22 cellular contexts compared by ENCODE assay signal in genomic region chr10:33109384-33109783, GRCh38.
DNase-seq lines count a peak whose midpoint lies in the region; ATAC-seq and TF ChIP-seq lines count a peak whose summit lies in the region.
"Had no signal": no experiment of that assay in that cellular context is flagged by ENCODE, and none has a peak within 500 bp of the region (broad histone marks: within the 10 kb centered on the region; RNA-seq: fewer than 3 reads in every experiment).

No MANE protein-coding gene starts in this region.

- peak overlapping the region; percentile 49; the same call in 1 of the 2 replicates for H3K18ac ChIP-seq in IMR-90 (ENCODE audit: low read depth, low read length)

- H3K4me1 ChIP-seq in heart right ventricle (peaks cover 0 to 50% (median 25%) of the 10 kb centered on the region in 9 donors), right atrium auricular region (peaks cover 0 to 18% of the 10 kb centered on the region in 2 donors), IMR-90 (ENCODE audit: control insufficient read depth, insufficient read depth, low read length) (peaks cover 3% of the 10 kb centered on the region)
- peaks cover 64% of the 10 kb centered on the region for H3K4me1 ChIP-seq in effector memory CD4-positive, alpha-beta T cell (ENCODE audit: control insufficient read depth, insufficient read depth, low read length, poor library complexity, severe bottlenecking)
- H3K4me1 ChIP-seq: body of pancreas, pancreas, stomach had no signal

- POLR2A ChIA-PET in IMR-90 (lab: Charles Lee; ENCODE audit: unreplicated experiment), result no interaction called here

- H2BK120ac ChIP-seq in IMR-90 (ENCODE audit: low read depth, low read length), result no peak overlapping the region

- H3K9me1 ChIP-seq in IMR-90 (ENCODE audit: insufficient read depth, low read length), result peaks cover 2% of the 10 kb centered on the region; the same call in 1 of the 2 replicates

- H3K23ac ChIP-seq in IMR-90 (ENCODE audit: low read depth, low read length), result no peak overlapping the region

- no TSS peak for BruUV-seq in IMR-90 (replicated peaks; lab: Mats Ljungman, UMichigan)

- DNase-seq in heart right ventricle (no peak), right atrium auricular region (ENCODE audit: low spot score) (no peak), IMR-90 (no peak), NCI-H187 treated with DMSO at 0.1 percent for 48 hours (lab: John Stamatoyannopoulos, UW) (no peak), NCI-H82 treated with DMSO at 0.1 percent for 48 hours (lab: John Stamatoyannopoulos, UW; ENCODE audit: unreplicated experiment) (no peak)
- DNase-seq in effector memory CD4-positive, alpha-beta T cell, result no peak
- DNase-seq: activated CD4-positive, alpha-beta T cell treated with anti-CD3 and anti-CD28 coated beads for 1 hour; body of pancreas; foreskin keratinocyte; NCI-H1105 treated with DMSO at 0.1 percent for 48 hours; NCI-H2081; NCI-H226; pancreas; right cardiac atrium; SHP77 treated with DMSO at 0.1 percent for 48 hours; stimulated activated CD4-positive, alpha-beta T cell treated with anti-CD3 and anti-CD28 coated beads, Interleukin-4, amount 100 ng/mL, for 4 hours; stomach; SW 1271; tibial artery had no signal

- no peak overlapping the region for H3K56ac ChIP-seq in IMR-90 (ENCODE audit: extremely low read depth, insufficient read depth, low read length)

- H4K20me1 ChIP-seq in IMR-90 (ENCODE audit: insufficient read depth, low read length), result no peaks in the 10 kb centered on the region

- no peak for ATAC-seq in heart right ventricle
- no peak for ATAC-seq in IMR-90 (ENCODE audit: low read depth)
- no peak for ATAC-seq in stimulated activated memory B cell treated with anti-CD40 and anti-IgM and Interleukin-4, amounts not matched to agents 10 μg/mL and 1 μg/mL and 100 μg/mL, for 72 hours
- ATAC-seq: body of pancreas, esophagus mucosa, foreskin keratinocyte, pancreas, right cardiac atrium had no signal

- no peak for TF ChIP-seq POLR2A in IMR-90 (IDR thresholded peaks at IDR 0.05; ENCODE audit: low read depth, low read length)

- in situ Hi-C loops in IMR-90 (cut with MboI; ENCODE audit: low sequenced_read_pairs), result no loop called here

- peaks cover 0 to 10% (median 0%) of the 10 kb centered on the region in 7 donors for H3K27me3 ChIP-seq in heart right ventricle
- H3K27me3 ChIP-seq in right atrium auricular region, result no peaks in the 10 kb centered on the region
- H3K27me3 ChIP-seq in IMR-90 (ENCODE audit: control insufficient read depth, insufficient read depth, low read length), result no peaks in the 10 kb centered on the region
- no peaks in the 10 kb centered on the region for H3K27me3 ChIP-seq in effector memory CD4-positive, alpha-beta T cell (replicated peaks; ENCODE audit: control insufficient read depth, insufficient read depth, low read length, poor library complexity, severe bottlenecking)
- H3K27me3 ChIP-seq: body of pancreas, foreskin keratinocyte, hepatocyte, pancreas, stomach, tibial artery had no signal

- H2AK5ac ChIP-seq in IMR-90 (ENCODE audit: low read depth, low read length), result no peak overlapping the region

- H3K9ac ChIP-seq in IMR-90 (ENCODE audit: low read depth, low read length), result no peak overlapping the region

- H3K79me1 ChIP-seq in IMR-90 (ENCODE audit: low read depth in 1 of 2, low read length in 2 of 2), result no peaks in the 10 kb centered on the region

- H3K4me1 Mint-ChIP-seq in stimulated activated memory B cell treated with anti-CD40 and anti-IgM and Interleukin-4, amounts not matched to agents 10 μg/mL and 1 μg/mL and 100 μg/mL, for 72 hours, result peaks cover 56% of the 10 kb centered on the region

- H2AFZ ChIP-seq in IMR-90 (replicated peaks; ENCODE audit: low read length, poor library complexity), result no peak overlapping the region
- H2AFZ ChIP-seq: hepatocyte had no signal

- no peak overlapping the region for H4K5ac ChIP-seq in IMR-90 (ENCODE audit: low read depth, low read length)

- peak overlapping the region; percentile 48 for H3K27ac Mint-ChIP-seq in stimulated activated memory B cell treated with anti-CD40 and anti-IgM and Interleukin-4, amounts not matched to agents 10 μg/mL and 1 μg/mL and 100 μg/mL, for 72 hours

- H4K8ac ChIP-seq in IMR-90 (ENCODE audit: low read depth in 2 of 2, low read length in 2 of 2), result no peak overlapping the region; a peak in 1 of 4 replicates

- H2AK9ac ChIP-seq in IMR-90 (replicated peaks; ENCODE audit: low read depth, low read length, poor library complexity), result no peak overlapping the region

- CTCF ChIA-PET in IMR-90 (lab: Yijun Ruan, JAX), result no interaction called here

- H3K36me3 ChIP-seq in heart right ventricle (no peaks in the 10 kb centered on the region), right atrium auricular region (no peaks in the 10 kb centered on the region), IMR-90 (ENCODE audit: control insufficient read depth, insufficient read depth, low read length) (no peaks in the 10 kb centered on the region)
- no peaks in the 10 kb centered on the region for H3K36me3 ChIP-seq in effector memory CD4-positive, alpha-beta T cell (ENCODE audit: control insufficient read depth, insufficient read depth, low read length)
- H3K36me3 ChIP-seq: pancreas, stomach, tibial artery had no signal

- H3K9me3 ChIP-seq in heart right ventricle (peaks cover 0 to under 1% (median 0%) of the 10 kb centered on the region in 11 donors), right atrium auricular region (no peaks in the 10 kb centered on the region), IMR-90 (ENCODE audit: control insufficient read depth, insufficient read depth, low read length) (no peaks in the 10 kb centered on the region)
- H3K9me3 ChIP-seq in effector memory CD4-positive, alpha-beta T cell (ENCODE audit: control insufficient read depth, low read length), result no peaks in the 10 kb centered on the region
- H3K9me3 ChIP-seq: body of pancreas, pancreas, stomach, tibial artery had no signal

- H3K9me3 Mint-ChIP-seq in stimulated activated memory B cell treated with anti-CD40 and anti-IgM and Interleukin-4, amounts not matched to agents 10 μg/mL and 1 μg/mL and 100 μg/mL, for 72 hours, result no peaks in the 10 kb centered on the region

- no peaks in the 10 kb centered on the region for H3K27me3 Mint-ChIP-seq in stimulated activated memory B cell treated with anti-CD40 and anti-IgM and Interleukin-4, amounts not matched to agents 10 μg/mL and 1 μg/mL and 100 μg/mL, for 72 hours

- dilution Hi-C loops in IMR-90 (cut with HindIII; ENCODE audit: low sequenced_read_pairs, unreplicated experiment), result no loop called here

- no peak overlapping the region for H3K4me2 ChIP-seq in IMR-90 (ENCODE audit: low read depth, low read length)
- H3K4me2 ChIP-seq: hepatocyte had no signal

- H3K4me3 ChIP-seq in heart right ventricle (no peak overlapping the region), right atrium auricular region (no peak overlapping the region), IMR-90 (ENCODE audit: insufficient read depth, low read depth, low read length) (no peak overlapping the region)
- no peak overlapping the region for H3K4me3 ChIP-seq in effector memory CD4-positive, alpha-beta T cell (ENCODE audit: insufficient read depth, low read depth, low read length, poor library complexity, severe bottlenecking)
- H3K4me3 ChIP-seq: body of pancreas, hepatocyte, pancreas, stomach, tibial artery had no signal

- intact Hi-C loops in heart right ventricle (cut with DNase I), result no loop called here
- intact Hi-C loops in IMR-90 (cut with micrococcal nuclease), result no loop called here

- no peak overlapping the region; the same call in 1 of the 2 replicates for H4K91ac ChIP-seq in IMR-90 (ENCODE audit: insufficient read depth, low read depth, low read length)

- peak overlapping the region; percentile 10; the same call in 1 of the 2 replicates for H2BK20ac ChIP-seq in IMR-90 (ENCODE audit: low read depth, low read length)

- no peak overlapping the region for H3K14ac ChIP-seq in IMR-90 (replicated peaks; ENCODE audit: low read depth, low read length)

- H3K27ac ChIP-seq in heart right ventricle, result peak overlapping the region in 6 of 10 donors; percentile 2 to 81 (median 60)
- no peak overlapping the region for H3K27ac ChIP-seq in right atrium auricular region
- no peak overlapping the region for H3K27ac ChIP-seq in IMR-90 (ENCODE audit: insufficient read depth, low read length)
- H3K27ac ChIP-seq in effector memory CD4-positive, alpha-beta T cell (ENCODE audit: insufficient read depth, low read length, poor library complexity, severe bottlenecking), result peak overlapping the region; percentile 74
- H3K27ac ChIP-seq: body of pancreas, foreskin keratinocyte, hepatocyte, pancreas, stomach, tibial artery had no signal

- H3K4me3 Mint-ChIP-seq in stimulated activated memory B cell treated with anti-CD40 and anti-IgM and Interleukin-4, amounts not matched to agents 10 μg/mL and 1 μg/mL and 100 μg/mL, for 72 hours, result no peak overlapping the region

- no peak overlapping the region for H3K4ac ChIP-seq in IMR-90 (ENCODE audit: low read depth, low read length)

- H2BK5ac ChIP-seq in IMR-90 (ENCODE audit: low read depth, low read length, poor library complexity, severe bottlenecking), result no peak overlapping the region

- TF ChIP-seq CTCF in heart right ventricle (IDR thresholded peaks at IDR 0.05), result no peak
- no peak for TF ChIP-seq CTCF in right atrium auricular region (IDR thresholded peaks at IDR 0.05)
- TF ChIP-seq CTCF in IMR-90 (conservative IDR thresholded peaks at IDR 0.05; ENCODE audit: low read depth, low read length), result no peak

- TF ChIP-seq RAD21 in IMR-90 (IDR thresholded peaks at IDR 0.05; ENCODE audit: low read length), result no peak

- peaks cover 4% of the 10 kb centered on the region for H3K36me3 Mint-ChIP-seq in stimulated activated memory B cell treated with anti-CD40 and anti-IgM and Interleukin-4, amounts not matched to agents 10 μg/mL and 1 μg/mL and 100 μg/mL, for 72 hours

- peak overlapping the region; percentile 27; the same call in 1 of the 3 replicates for H2BK15ac ChIP-seq in IMR-90 (ENCODE audit: low read depth, low read length)

- 53 to 72% methylated on average over 4 of the region's 4 CpGs for WGBS in heart right ventricle, 2 donors
- no CpG with 5 or more reads among the region's 4 CpGs for whole genome bisulfite sequencing in IMR-90 (ENCODE audit: extremely low coverage in 2 of 2, insufficient read length in 1 of 2), 2 experiments

TF ChIP-seq in IMR-90, 13 proteins besides CTCF, POLR2A, EP300 and RAD21 (continues in another document):
- TF ChIP-seq USF2 (IDR thresholded peaks at IDR 0.05; ENCODE audit: low read depth, low read length) (no peak), FOS (IDR thresholded peaks at IDR 0.05; ENCODE audit: low read depth, low read length) (no peak), MXI1 (IDR thresholded peaks at IDR 0.05; ENCODE audit: borderline replicate concordance, low read depth, low read length) (no peak)

Comparison
In these comparisons a context has a peak if more than half of its experiments do, and no peak if none do; other contexts are left out.
1. H3K27ac ChIP-seq: peak in heart right ventricle (6 of 10) and effector memory CD4-positive, alpha-beta T cell (single experiment); none in right atrium auricular region (0 of 2) and IMR-90 (single experiment).